27 cellular contexts compared by ENCODE assay signal in the genomic region with DNA sequence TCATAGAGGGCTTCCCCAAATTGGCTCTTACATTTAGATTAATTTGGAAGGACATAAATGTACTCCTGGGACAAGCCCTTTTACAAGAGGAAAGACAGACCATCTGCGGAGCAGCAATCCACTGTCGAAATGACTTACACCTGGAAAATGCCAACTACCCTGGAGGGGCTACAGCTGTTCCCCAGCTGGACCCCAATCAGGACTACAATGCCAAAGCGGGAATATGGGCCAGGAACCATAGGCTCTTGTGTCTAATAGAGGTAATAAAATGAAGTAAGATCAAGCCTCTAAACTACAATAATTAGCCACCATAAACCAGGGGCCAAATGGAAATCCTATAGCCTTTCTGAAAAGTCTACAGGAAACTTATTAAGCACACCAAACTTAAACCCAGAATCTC.
"Had no signal": no experiment of that assay in that cellular context is flagged by ENCODE, and none has a peak within 500 bp of the region (broad histone marks: within the 10 kb centered on the region; RNA-seq: fewer than 3 reads in every experiment).

No MANE protein-coding gene starts in this region.

- H3K27ac Mint-ChIP-seq: naive thymus-derived CD4-positive, alpha-beta T cell; progenitor cell of endocrine pancreas; stimulated activated naive CD8-positive, alpha-beta T cell treated with anti-CD3 and anti-CD28 coated beads, Interleukin-15, amount 100 ng/mL, for 72 hours had no signal

- H3K4me1 Mint-ChIP-seq: naive thymus-derived CD4-positive, alpha-beta T cell; stimulated activated naive CD8-positive, alpha-beta T cell treated with anti-CD3 and anti-CD28 coated beads, Interleukin-15, amount 100 ng/mL, for 72 hours had no signal

- H3K4me3 Mint-ChIP-seq: naive thymus-derived CD4-positive, alpha-beta T cell; stimulated activated naive CD8-positive, alpha-beta T cell treated with anti-CD3 and anti-CD28 coated beads, Interleukin-15, amount 100 ng/mL, for 72 hours had no signal

- H3K27me3 ChIP-seq: dorsolateral prefrontal cortex, gastroesophageal sphincter, heart left ventricle, hepatocyte, right atrium auricular region, suprapubic skin, transverse colon, upper lobe of right lung, uterus had no signal

- H3K27ac ChIP-seq: dorsolateral prefrontal cortex, epithelial cell of prostate, gastroesophageal sphincter, hepatocyte, parathyroid adenoma, right atrium auricular region, suprapubic skin, transverse colon, upper lobe of right lung, uterus had no signal

- H3K27me3 Mint-ChIP-seq: progenitor cell of endocrine pancreas had no signal

- H3K4me3 ChIP-seq: dorsolateral prefrontal cortex, gastroesophageal sphincter, heart left ventricle, hepatocyte, lung, right atrium auricular region, smooth muscle cell, suprapubic skin, transverse colon, upper lobe of right lung, uterus had no signal

- DNase-seq: dorsolateral prefrontal cortex; effector CD4-positive, alpha-beta T cell; foreskin fibroblast; heart left ventricle; kidney; mesenchymal stem cell; midbrain; naive thymus-derived CD4-positive, alpha-beta T cell; occipital lobe; stimulated activated CD4-positive, alpha-beta T cell treated with anti-CD3 and anti-CD28 coated beads, Interleukin-12 subunit alpha, Interleukin-12 subunit beta, amount 100 ng/mL, for 4 hours; stimulated activated CD4-positive, alpha-beta T cell treated with anti-CD3 and anti-CD28 coated beads, Interleukin-1b, Interleukin-23, amount 100 ng/mL, for 48 hours; stimulated activated CD4-positive, alpha-beta T cell treated with anti-CD3 and anti-CD28 coated beads, Interleukin-4, amount 100 ng/mL, for 1 hour; stimulated activated CD8-positive, alpha-beta memory T cell treated with anti-CD3 and anti-CD28 coated beads, Interleukin-4, amount 100 ng/mL, for 48 hours; stimulated activated naive CD4-positive, alpha-beta T cell; stimulated activated naive CD8-positive, alpha-beta T cell treated with anti-CD3 and anti-CD28 coated beads, Interleukin-15, amount 100 ng/mL, for 72 hours; transverse colon; upper lobe of right lung; uterus had no signal

- H3K36me3 ChIP-seq: gastroesophageal sphincter, heart left ventricle, right atrium auricular region, suprapubic skin, transverse colon, upper lobe of right lung, uterus had no signal

- H3K9me3 ChIP-seq: gastroesophageal sphincter, heart left ventricle, right atrium auricular region, suprapubic skin, transverse colon, upper lobe of right lung, uterus had no signal

- H3K4me1 ChIP-seq: parathyroid adenoma, uterus had no signal
